3 cellular contexts compared by ENCODE assay signal in the genomic region with DNA sequence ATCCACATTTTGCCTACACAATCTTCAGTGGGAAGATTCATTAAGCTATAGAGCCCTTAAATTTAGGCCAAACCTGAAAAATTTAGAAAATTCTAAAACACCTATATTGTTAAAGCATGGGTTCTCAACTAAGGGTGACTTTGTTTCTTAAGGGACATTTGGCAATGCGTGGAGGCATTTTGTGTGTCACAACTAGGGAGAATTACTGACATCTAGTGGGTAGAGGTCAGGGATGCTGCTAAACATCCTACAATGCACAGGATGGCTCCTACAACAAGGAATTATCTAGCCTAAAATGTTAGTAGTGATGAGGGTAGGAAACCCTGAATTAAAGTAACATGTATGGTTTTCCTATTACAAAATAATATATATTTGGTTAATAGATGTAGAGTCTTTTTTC.
TF ChIP-seq lines count a peak whose summit lies in the region.

No MANE protein-coding gene starts in this region.

TF ChIP-seq in Ishikawa, 13 proteins besides CTCF, POLR2A, EP300 and RAD21 (continued from another document):
- TF ChIP-seq, protein P1, sequence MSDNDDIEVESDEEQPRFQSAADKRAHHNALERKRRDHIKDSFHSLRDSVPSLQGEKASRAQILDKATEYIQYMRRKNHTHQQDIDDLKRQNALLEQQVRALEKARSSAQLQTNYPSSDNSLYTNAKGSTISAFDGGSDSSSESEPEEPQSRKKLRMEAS (IDR thresholded peaks at IDR 0.05) = no peak
- TF ChIP-seq CREB1 (IDR thresholded peaks at IDR 0.05; ENCODE audit: low read depth) (no peak), YY1 (IDR thresholded peaks at IDR 0.05; ENCODE audit: low read depth) (no peak)
- TF ChIP-seq, protein P2, sequence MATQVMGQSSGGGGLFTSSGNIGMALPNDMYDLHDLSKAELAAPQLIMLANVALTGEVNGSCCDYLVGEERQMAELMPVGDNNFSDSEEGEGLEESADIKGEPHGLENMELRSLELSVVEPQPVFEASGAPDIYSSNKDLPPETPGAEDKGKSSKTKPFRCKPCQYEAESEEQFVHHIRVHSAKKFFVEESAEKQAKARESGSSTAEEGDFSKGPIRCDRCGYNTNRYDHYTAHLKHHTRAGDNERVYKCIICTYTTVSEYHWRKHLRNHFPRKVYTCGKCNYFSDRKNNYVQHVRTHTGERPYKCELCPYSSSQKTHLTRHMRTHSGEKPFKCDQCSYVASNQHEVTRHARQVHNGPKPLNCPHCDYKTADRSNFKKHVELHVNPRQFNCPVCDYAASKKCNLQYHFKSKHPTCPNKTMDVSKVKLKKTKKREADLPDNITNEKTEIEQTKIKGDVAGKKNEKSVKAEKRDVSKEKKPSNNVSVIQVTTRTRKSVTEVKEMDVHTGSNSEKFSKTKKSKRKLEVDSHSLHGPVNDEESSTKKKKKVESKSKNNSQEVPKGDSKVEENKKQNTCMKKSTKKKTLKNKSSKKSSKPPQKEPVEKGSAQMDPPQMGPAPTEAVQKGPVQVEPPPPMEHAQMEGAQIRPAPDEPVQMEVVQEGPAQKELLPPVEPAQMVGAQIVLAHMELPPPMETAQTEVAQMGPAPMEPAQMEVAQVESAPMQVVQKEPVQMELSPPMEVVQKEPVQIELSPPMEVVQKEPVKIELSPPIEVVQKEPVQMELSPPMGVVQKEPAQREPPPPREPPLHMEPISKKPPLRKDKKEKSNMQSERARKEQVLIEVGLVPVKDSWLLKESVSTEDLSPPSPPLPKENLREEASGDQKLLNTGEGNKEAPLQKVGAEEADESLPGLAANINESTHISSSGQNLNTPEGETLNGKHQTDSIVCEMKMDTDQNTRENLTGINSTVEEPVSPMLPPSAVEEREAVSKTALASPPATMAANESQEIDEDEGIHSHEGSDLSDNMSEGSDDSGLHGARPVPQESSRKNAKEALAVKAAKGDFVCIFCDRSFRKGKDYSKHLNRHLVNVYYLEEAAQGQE (IDR thresholded peaks at IDR 0.05; ENCODE audit: low read depth) = no peak

TF ChIP-seq in K562, 482 proteins besides CTCF, POLR2A, EP300 and RAD21 (continued from another document):
- TF ChIP-seq ZNF609 (CRISPR knock-in tag; IDR thresholded peaks at IDR 0.05; ENCODE audit: borderline replicate concordance) = no peak
- no peak for TF ChIP-seq ZFPM2 (CRISPR knock-in tag; IDR thresholded peaks at IDR 0.05)
- TF ChIP-seq ZNF239 (CRISPR knock-in tag; IDR thresholded peaks at IDR 0.05) = no peak
- no peak for TF ChIP-seq KLF10 (CRISPR knock-in tag; IDR thresholded peaks at IDR 0.05)
- no peak for TF ChIP-seq ZNF347 (CRISPR knock-in tag; IDR thresholded peaks at IDR 0.05; ENCODE audit: low read depth)
- TF ChIP-seq, protein P3, sequence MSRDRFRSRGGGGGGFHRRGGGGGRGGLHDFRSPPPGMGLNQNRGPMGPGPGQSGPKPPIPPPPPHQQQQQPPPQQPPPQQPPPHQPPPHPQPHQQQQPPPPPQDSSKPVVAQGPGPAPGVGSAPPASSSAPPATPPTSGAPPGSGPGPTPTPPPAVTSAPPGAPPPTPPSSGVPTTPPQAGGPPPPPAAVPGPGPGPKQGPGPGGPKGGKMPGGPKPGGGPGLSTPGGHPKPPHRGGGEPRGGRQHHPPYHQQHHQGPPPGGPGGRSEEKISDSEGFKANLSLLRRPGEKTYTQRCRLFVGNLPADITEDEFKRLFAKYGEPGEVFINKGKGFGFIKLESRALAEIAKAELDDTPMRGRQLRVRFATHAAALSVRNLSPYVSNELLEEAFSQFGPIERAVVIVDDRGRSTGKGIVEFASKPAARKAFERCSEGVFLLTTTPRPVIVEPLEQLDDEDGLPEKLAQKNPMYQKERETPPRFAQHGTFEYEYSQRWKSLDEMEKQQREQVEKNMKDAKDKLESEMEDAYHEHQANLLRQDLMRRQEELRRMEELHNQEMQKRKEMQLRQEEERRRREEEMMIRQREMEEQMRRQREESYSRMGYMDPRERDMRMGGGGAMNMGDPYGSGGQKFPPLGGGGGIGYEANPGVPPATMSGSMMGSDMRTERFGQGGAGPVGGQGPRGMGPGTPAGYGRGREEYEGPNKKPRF (IDR thresholded peaks at IDR 0.05; ENCODE audit: low read depth, low read length) = no peak
- TF ChIP-seq TGIF2 (CRISPR knock-in tag; IDR thresholded peaks at IDR 0.05) = no peak
- TF ChIP-seq NEUROD1 (IDR thresholded peaks at IDR 0.05; ENCODE audit: borderline replicate concordance, low read depth, low read length, partially characterized antibody) = no peak
- no peak for TF ChIP-seq ZNF146 (CRISPR knock-in tag; IDR thresholded peaks at IDR 0.05; ENCODE audit: unreplicated experiment)

TF ChIP-seq in liver, 16 proteins besides CTCF, POLR2A, EP300 and RAD21 (continued from another document):
- TF ChIP-seq, protein P2 (IDR thresholded peaks at IDR 0.05) = no peak
- TF ChIP-seq TAF1 (conservative IDR thresholded peaks at IDR 0.05) = no peak
